Comparison of ENCODE assay signal across 9 cellular contexts in genomic region chr10:116356833-116357232, GRCh38. TPM values are rescaled to one million over a fixed set of nuclear protein-coding genes. Genes with fewer than 3 reads are reported as not detected.
"Had no signal": no experiment of that assay in that cellular context is flagged by ENCODE, and none has a peak within 500 bp of the region (broad histone marks: within the 10 kb centered on the region; RNA-seq: fewer than 3 reads in every experiment).

No MANE protein-coding gene starts in this region.

- H3K4me3 ChIP-seq: GM12878 had no signal

- DNase-seq: GDM1, GF-D8 had no signal

- ATAC-seq: GM12878 had no signal

- FAIRE-seq: G401.6, GM12878, GM12891, GM12892, GM18507, GM19239 had no signal

RNA-seq across cellular contexts. Expression of gene CCDC172, which starts 32.6 kb away (rescaled TPM):
- total RNA-seq: G401, GM12878 had no signal
- polyA plus RNA-seq: GM12878 had no signal
